ENCODE assay signal across 23 cellular contexts in genomic region chr5:179963375-179963774, GRCh38.
DNase-seq lines count a peak whose midpoint lies in the region; ATAC-seq lines count a peak whose summit lies in the region.
"Had no signal": no experiment of that assay in that cellular context is flagged by ENCODE, and none has a peak within 500 bp of the region (broad histone marks: within the 10 kb centered on the region; RNA-seq: fewer than 3 reads in every experiment).

No MANE protein-coding gene starts in this region.

- H3K4me1 Mint-ChIP-seq in stimulated activated memory B cell treated with anti-CD40 and anti-IgM and Interleukin-4, amounts not matched to agents 10 μg/mL and 1 μg/mL and 100 μg/mL, for 72 hours, result peaks cover 28% of the 10 kb centered on the region
- H3K4me1 Mint-ChIP-seq: CD8-positive, alpha-beta memory T cell had no signal

- H3K9me3 Mint-ChIP-seq in stimulated activated memory B cell treated with anti-CD40 and anti-IgM and Interleukin-4, amounts not matched to agents 10 μg/mL and 1 μg/mL and 100 μg/mL, for 72 hours, result no peaks in the 10 kb centered on the region
- H3K9me3 Mint-ChIP-seq: CD8-positive, alpha-beta memory T cell; IgD-negative memory B cell had no signal

- no peak overlapping the region for H3K4me3 Mint-ChIP-seq in stimulated activated memory B cell treated with anti-CD40 and anti-IgM and Interleukin-4, amounts not matched to agents 10 μg/mL and 1 μg/mL and 100 μg/mL, for 72 hours
- H3K4me3 Mint-ChIP-seq: CD8-positive, alpha-beta memory T cell; IgD-negative memory B cell had no signal

- H3K27ac ChIP-seq in angular gyrus (ENCODE audit: low read depth, low read length) (peak overlapping the region; percentile 12), cingulate gyrus (ENCODE audit: low read depth, low read length) (peak overlapping the region; percentile 78), layer of hippocampus (ENCODE audit: low read depth, low read length) (peak overlapping the region; percentile 72)
- H3K27ac ChIP-seq: BLaER1 treated with 17β-estradiol and CSF1 and Interleukin-3, amounts not matched to agents 10 nM and 100 nM; GM23248 had no signal

- H3K27me3 Mint-ChIP-seq in stimulated activated memory B cell treated with anti-CD40 and anti-IgM and Interleukin-4, amounts not matched to agents 10 μg/mL and 1 μg/mL and 100 μg/mL, for 72 hours, result no peaks in the 10 kb centered on the region
- H3K27me3 Mint-ChIP-seq: CD8-positive, alpha-beta memory T cell; IgD-negative memory B cell had no signal

- H3K27ac Mint-ChIP-seq in stimulated activated memory B cell treated with anti-CD40 and anti-IgM and Interleukin-4, amounts not matched to agents 10 μg/mL and 1 μg/mL and 100 μg/mL, for 72 hours, result peak overlapping the region; percentile 59
- H3K27ac Mint-ChIP-seq: IgD-negative memory B cell had no signal

- no peaks in the 10 kb centered on the region for H3K27me3 ChIP-seq in layer of hippocampus (ENCODE audit: control insufficient read depth, insufficient read depth, low read length)
- H3K27me3 ChIP-seq: BLaER1 treated with 17β-estradiol and CSF1 and Interleukin-3, amounts not matched to agents 10 nM and 100 nM had no signal

- DNase-seq in NCI-H1930 (lab: John Stamatoyannopoulos, UW) (no peak), SW 1271 (lab: John Stamatoyannopoulos, UW) (no peak), kidney tubule cell (ENCODE audit: low spot score) (no peak)
- DNase-seq: CD8-positive, alpha-beta memory T cell; DMS79 treated with DMSO at 0.1 percent for 48 hours; GM23248; HCEC 1CT; NCI-H1105; NCI-H1694; NCI-H2107; NCI-H2227 treated with DMSO at 0.1 percent for 48 hours; NCI-H524; PC-3; RPMI8226; SHP77 treated with DMSO at 0.1 percent for 48 hours; SK-N-SH had no signal

- peaks cover 58% of the 10 kb centered on the region for H3K36me3 Mint-ChIP-seq in stimulated activated memory B cell treated with anti-CD40 and anti-IgM and Interleukin-4, amounts not matched to agents 10 μg/mL and 1 μg/mL and 100 μg/mL, for 72 hours

- no peak for ATAC-seq in stimulated activated memory B cell treated with anti-CD40 and anti-IgM and Interleukin-4, amounts not matched to agents 10 μg/mL and 1 μg/mL and 100 μg/mL, for 72 hours
- ATAC-seq in GM19467 (IDR thresholded peaks at IDR 0.05; ENCODE audit: unreplicated experiment), result no peak
- ATAC-seq: PC-3 had no signal

Comparison
In these comparisons a context has a peak if more than half of its experiments do, and no peak if none do; other contexts are left out.
1. H3K27ac ChIP-seq: peak in every context shown above with its lines; median percentile 78 in cingulate gyrus; 72 in layer of hippocampus; 12 in angular gyrus.